In the genomic region with DNA sequence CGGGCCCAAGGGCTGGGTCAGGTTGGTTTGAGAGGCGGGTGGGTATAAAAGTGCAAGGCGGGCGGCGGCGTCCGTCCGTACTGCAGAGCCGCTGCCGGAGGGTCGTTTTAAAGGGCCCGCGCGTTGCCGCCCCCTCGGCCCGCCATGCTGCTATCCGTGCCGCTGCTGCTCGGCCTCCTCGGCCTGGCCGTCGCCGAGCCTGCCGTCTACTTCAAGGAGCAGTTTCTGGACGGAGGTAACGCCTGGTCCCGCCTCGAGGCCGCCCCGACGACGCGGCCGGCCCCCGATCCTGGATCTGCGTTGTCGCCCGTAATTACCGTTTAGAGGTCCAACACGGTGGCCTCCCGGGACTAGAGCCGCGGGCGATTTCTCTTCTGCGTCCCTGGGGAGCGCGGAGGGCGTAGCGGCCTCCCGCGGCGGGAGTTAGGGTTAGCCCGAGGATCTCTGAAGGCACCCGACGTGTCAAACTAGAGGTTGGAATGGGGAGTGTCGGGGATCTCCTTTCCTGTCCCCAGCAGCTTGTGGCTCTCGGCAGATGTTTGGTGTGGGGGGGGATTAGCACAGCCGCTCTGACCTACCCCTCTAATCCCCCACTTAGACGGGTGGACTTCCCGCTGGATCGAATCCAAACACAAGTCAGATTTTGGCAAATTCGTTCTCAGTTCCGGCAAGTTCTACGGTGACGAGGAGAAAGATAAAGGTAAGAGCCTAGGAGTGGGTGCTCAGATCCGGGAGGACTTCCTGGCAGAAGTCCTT, we compare ENCODE assay signal across 8 cellular contexts. TPM values are rescaled to one million over a fixed set of nuclear protein-coding genes. Genes with fewer than 3 reads are reported as not detected.
DNase-seq lines count a peak whose midpoint lies in the region; ATAC-seq and TF ChIP-seq lines count a peak whose summit lies in the region.

A gene (plus strand): TSS at position 74 of the 756 bp plus-strand sequence. CDS start 71 bp downstream, at position 145.

- ATAC-seq in HG03354 (IDR thresholded peaks at IDR 0.05; ENCODE audit: poor library complexity, severe bottlenecking, unreplicated experiment) (peak; percentile 9), WTC11 (no peak), natural killer cell (peak; percentile 9 to 30 (median 16)), GM21576 (IDR thresholded peaks at IDR 0.05; ENCODE audit: unreplicated experiment) (no peak)

- H3K4me3 Mint-ChIP-seq in WTC11 (peak within 1 kb of the TSS; percentile 99), natural killer cell (peak within 1 kb of the TSS; percentile 96)

- TF ChIP-seq CTCF in WTC11 (IDR thresholded peaks at IDR 0.05) (no peak), esophagus muscularis mucosa (IDR thresholded peaks at IDR 0.05) (peak in 2 of 3 experiments; percentile 7 to 40), natural killer cell (IDR thresholded peaks at IDR 0.05) (no peak)

- peak; percentile 52 for DNase-seq in NCI-H2029 (lab: John Stamatoyannopoulos, UW)
- no peak for DNase-seq in NCI-H2029 treated with DMSO at 0.1 percent for 48 hours (lab: John Stamatoyannopoulos, UW)
- no peak for DNase-seq in WTC11 (ENCODE audit: low spot score)
- DNase-seq in esophagus muscularis mucosa (ENCODE audit: extremely low spot score), result no peak
- no peak for DNase-seq in natural killer cell
- no peak for DNase-seq in NCI-H226

- H3K4me1 Mint-ChIP-seq in WTC11 (peaks cover 35% of the 10 kb centered on the region), natural killer cell (peaks cover 46 to 48% of the 10 kb centered on the region in 2 donors)

- 2% methylated on average over 8 of the region's 67 CpGs for WGBS in esophagus muscularis mucosa

- H3K9me3 Mint-ChIP-seq in WTC11, result no peaks in the 10 kb centered on the region
- H3K9me3 Mint-ChIP-seq in natural killer cell, result no peaks in the 10 kb centered on the region

- H3K36me3 Mint-ChIP-seq in WTC11, result peaks cover 54% of the 10 kb centered on the region
- no peaks in the 10 kb centered on the region for H3K36me3 Mint-ChIP-seq in natural killer cell

- POLR2A ChIA-PET in WTC11 (lab: Charles Lee), result interaction anchor here (1.1 to 2.0 kb wide), 5 partner anchors 12 to 181 kb away, joined by 3 to 13 read pairs (median 7); a partner anchor contains a TSS

- H3K27ac Mint-ChIP-seq in WTC11 (peak within 1 kb of the TSS; percentile 91), natural killer cell (peak within 1 kb of the TSS; percentile 96)

- CTCF ChIA-PET in WTC11 (lab: Charles Lee), result interaction anchor here (0.6 to 1.7 kb wide), 7 partner anchors 27 to 181 kb away, joined by 3 to 22 read pairs (median 7); no protein-coding TSS in a partner anchor

- peaks cover 48 to 62% (median 57%) of the 10 kb centered on the region in 4 donors for H3K4me1 ChIP-seq in esophagus muscularis mucosa

- peak; percentile 98 for TF ChIP-seq POLR2A in esophagus muscularis mucosa (IDR thresholded peaks at IDR 0.05; ENCODE audit: low read depth)

- no peak for TF ChIP-seq EP300 in esophagus muscularis mucosa (IDR thresholded peaks at IDR 0.05)

- peaks cover 39 to 41% (median 40%) of the 10 kb centered on the region in 4 donors for H3K36me3 ChIP-seq in esophagus muscularis mucosa

- peak within 1 kb of the TSS; percentile 78 to 99 (median 88) for H3K4me3 ChIP-seq in esophagus muscularis mucosa

- peak within 1 kb of the TSS; percentile 88 to 96 (median 93) for H3K27ac ChIP-seq in esophagus muscularis mucosa (replicated peaks in 1 of 4)

- no peaks in the 10 kb centered on the region for H3K27me3 ChIP-seq in esophagus muscularis mucosa

- H3K27me3 Mint-ChIP-seq in WTC11 (ENCODE audit: low read depth) (no peaks in the 10 kb centered on the region; the same call in 1 of the 2 replicates), natural killer cell (ENCODE audit: low read depth in 2 of 2) (no peaks in the 10 kb centered on the region)

- no peaks in the 10 kb centered on the region for H3K9me3 ChIP-seq in esophagus muscularis mucosa

- intact Hi-C loops in esophagus muscularis mucosa (cut with DNase I), result no loop called here
- intact Hi-C loops in natural killer cell (cut with micrococcal nuclease), result loop anchor here (1.0 to 5.0 kb wide), 3 partner anchors 48 to 146 kb away; a partner anchor contains a TSS

TF ChIP-seq in WTC11, 78 proteins besides CTCF, POLR2A, EP300 and RAD21 (continues in another document):
- TF ChIP-seq ELF4 (CRISPR knock-in tag; IDR thresholded peaks at IDR 0.05; ENCODE audit: low read depth) (no peak), RELA (CRISPR knock-in tag; IDR thresholded peaks at IDR 0.05; ENCODE audit: borderline replicate concordance) (peak; percentile 19; the same call in 1 of the 2 replicates), ZNF219 (CRISPR knock-in tag; IDR thresholded peaks at IDR 0.05; ENCODE audit: borderline replicate concordance) (0 out of 2 replicates have a peak, but pooled peaks have one; percentile 2), TP53 (CRISPR knock-in tag; IDR thresholded peaks at IDR 0.05) (0 out of 2 replicates have a peak, but pooled peaks have one; percentile 55), ZNF423 (CRISPR knock-in tag; IDR thresholded peaks at IDR 0.05) (no peak), CREM (CRISPR knock-in tag; IDR thresholded peaks at IDR 0.05) (peak; percentile 57; the same call in 1 of the 2 replicates), ATF1 (CRISPR knock-in tag; IDR thresholded peaks at IDR 0.05) (0 out of 2 replicates have a peak, but pooled peaks have one; percentile 43), GABPB1 (CRISPR knock-in tag; IDR thresholded peaks at IDR 0.05) (peak; percentile 62; the same call in 1 of the 2 replicates), SMAD4 (CRISPR knock-in tag; IDR thresholded peaks at IDR 0.05) (peak; percentile 21; the same call in 1 of the 2 replicates), ZNF232 (CRISPR knock-in tag; IDR thresholded peaks at IDR 0.05) (no peak), TEAD1 (CRISPR knock-in tag; IDR thresholded peaks at IDR 0.05) (peak; percentile 72), GRHL2 (CRISPR knock-in tag; IDR thresholded peaks at IDR 0.05; ENCODE audit: insufficient replicate concordance, severe bottlenecking) (no peak), PRRX2 (CRISPR knock-in tag; IDR thresholded peaks at IDR 0.05) (0 out of 2 replicates have a peak, but pooled peaks have one; percentile 17), NR3C1 (CRISPR knock-in tag; conservative IDR thresholded peaks at IDR 0.05; ENCODE audit: low read depth) (no peak), NFATC4 (CRISPR knock-in tag; IDR thresholded peaks at IDR 0.05) (peak; percentile 58; the same call in 1 of the 2 replicates), NR2C2 (CRISPR knock-in tag; IDR thresholded peaks at IDR 0.05) (no peak), EMX1 (CRISPR knock-in tag; IDR thresholded peaks at IDR 0.05) (no peak), ETV6 (CRISPR knock-in tag; IDR thresholded peaks at IDR 0.05) (peak; percentile 13; the same call in 1 of the 2 replicates), NFE2L1 (CRISPR knock-in tag; IDR thresholded peaks at IDR 0.05) (0 out of 2 replicates have a peak, but pooled peaks have one; percentile 7), ESRRA (CRISPR knock-in tag; IDR thresholded peaks at IDR 0.05; ENCODE audit: borderline replicate concordance) (no peak)
- TF ChIP-seq, protein P1, sequence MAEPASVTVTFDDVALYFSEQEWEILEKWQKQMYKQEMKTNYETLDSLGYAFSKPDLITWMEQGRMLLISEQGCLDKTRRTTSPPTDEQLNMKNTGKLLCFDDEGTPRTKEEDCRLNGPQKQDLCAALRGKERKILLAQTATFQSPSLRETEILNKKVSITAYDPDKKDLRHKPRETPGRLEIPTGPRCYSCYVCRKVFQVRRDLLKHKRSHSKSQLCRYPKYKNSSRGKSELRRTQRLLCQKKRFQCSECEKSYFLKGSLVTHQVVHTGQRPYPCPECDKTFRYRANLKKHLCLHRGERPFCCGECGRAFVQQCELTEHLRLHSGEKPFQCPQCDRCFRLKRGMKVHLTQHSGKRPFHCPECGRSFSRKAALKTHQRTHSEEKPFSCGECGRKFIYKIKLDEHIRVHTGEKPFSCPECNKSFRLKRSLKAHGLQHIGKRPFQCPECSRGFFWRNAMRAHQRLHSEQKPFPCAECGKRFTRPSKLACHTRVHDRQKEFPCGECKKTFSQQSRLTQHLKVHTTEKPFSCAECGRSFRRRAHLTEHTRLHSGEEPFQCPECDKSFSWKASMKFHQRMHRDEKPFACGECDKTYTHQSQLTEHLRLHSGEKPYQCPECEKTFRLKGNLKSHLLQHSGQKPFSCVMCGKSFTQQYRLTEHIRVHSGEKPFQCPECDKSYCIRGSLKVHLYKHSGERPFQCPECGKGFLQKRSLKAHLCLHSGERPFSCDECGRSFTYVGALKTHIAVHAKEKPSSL (CRISPR knock-in tag; conservative IDR thresholded peaks at IDR 0.05), result no peak
- TF ChIP-seq, protein P2, sequence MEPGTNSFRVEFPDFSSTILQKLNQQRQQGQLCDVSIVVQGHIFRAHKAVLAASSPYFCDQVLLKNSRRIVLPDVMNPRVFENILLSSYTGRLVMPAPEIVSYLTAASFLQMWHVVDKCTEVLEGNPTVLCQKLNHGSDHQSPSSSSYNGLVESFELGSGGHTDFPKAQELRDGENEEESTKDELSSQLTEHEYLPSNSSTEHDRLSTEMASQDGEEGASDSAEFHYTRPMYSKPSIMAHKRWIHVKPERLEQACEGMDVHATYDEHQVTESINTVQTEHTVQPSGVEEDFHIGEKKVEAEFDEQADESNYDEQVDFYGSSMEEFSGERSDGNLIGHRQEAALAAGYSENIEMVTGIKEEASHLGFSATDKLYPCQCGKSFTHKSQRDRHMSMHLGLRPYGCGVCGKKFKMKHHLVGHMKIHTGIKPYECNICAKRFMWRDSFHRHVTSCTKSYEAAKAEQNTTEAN (CRISPR knock-in tag; IDR thresholded peaks at IDR 0.05), result 0 out of 2 replicates have a peak, but pooled peaks have one; percentile 65
- TF ChIP-seq, protein P3, sequence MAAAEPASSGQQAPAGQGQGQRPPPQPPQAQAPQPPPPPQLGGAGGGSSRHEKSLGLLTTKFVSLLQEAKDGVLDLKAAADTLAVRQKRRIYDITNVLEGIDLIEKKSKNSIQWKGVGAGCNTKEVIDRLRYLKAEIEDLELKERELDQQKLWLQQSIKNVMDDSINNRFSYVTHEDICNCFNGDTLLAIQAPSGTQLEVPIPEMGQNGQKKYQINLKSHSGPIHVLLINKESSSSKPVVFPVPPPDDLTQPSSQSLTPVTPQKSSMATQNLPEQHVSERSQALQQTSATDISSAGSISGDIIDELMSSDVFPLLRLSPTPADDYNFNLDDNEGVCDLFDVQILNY (CRISPR knock-in tag; IDR thresholded peaks at IDR 0.05), result peak; percentile 67

RNA-seq across cellular contexts. Expression of the gene that starts here (rescaled TPM):
- total RNA-seq in WTC11 (2021), result 977 to 1,088 TPM (median 978 TPM) in 3 replicates
- total RNA-seq in esophagus muscularis mucosa, result 100 to 1,000 TPM; 200 to 300 (median 270) TPM
- 100 to 1,000 TPM; 588 to 813 (median 763) TPM for total RNA-seq in natural killer cell

Comparison
In these comparisons a context has a peak if more than half of its experiments do, and no peak if none do; other contexts are left out.
1. ATAC-seq: peak in HG03354 (single experiment) and natural killer cell (3 of 3); none in WTC11 (single experiment) and GM21576 (single experiment).
2. CTCF ChIP-seq: peak in esophagus muscularis mucosa (2 of 3); none in WTC11 (single experiment) and natural killer cell (single experiment).